ENCODE assay signal across 1 cellular context in the genomic region with DNA sequence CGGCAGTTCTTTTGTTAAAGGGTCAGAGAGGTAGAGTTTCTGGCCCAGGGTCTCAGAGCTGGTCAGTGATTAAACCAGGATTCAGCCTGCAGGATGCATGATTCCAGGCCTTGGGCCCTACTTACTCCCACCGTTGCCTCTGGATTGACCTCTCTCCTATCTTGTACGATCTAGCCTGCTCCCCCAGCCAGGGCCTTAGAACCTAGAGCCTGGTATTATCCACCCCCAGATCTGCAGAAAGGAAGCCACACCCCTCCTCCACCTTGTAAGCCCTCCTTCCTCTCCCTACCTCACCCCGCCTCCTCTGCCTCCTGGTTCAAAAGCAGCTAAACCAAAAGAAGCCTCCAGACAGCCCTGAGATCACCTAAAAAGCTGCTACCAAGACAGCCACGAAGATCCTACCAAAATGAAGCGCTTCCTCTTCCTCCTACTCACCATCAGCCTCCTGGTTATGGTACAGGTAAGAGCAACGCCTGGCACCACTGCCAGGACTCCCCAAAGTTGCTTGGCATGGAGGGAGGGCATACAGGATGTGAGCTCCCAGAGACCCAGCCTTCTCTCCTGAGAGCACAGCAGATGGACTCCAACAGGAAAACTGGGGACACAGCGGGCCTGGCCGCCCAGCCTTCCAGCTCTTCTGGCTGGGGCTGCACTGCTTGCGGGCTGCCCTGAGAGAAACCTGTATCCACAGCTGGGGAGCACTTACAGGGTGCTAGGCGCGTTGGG.
TF ChIP-seq lines count a peak whose summit lies in the region.

A gene with protein sequence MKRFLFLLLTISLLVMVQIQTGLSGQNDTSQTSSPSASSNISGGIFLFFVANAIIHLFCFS (plus strand): TSS at position 347 of the 726 bp plus-strand sequence. CDS start 60 bp downstream, at position 407.

TF ChIP-seq in K562, 482 proteins besides CTCF, POLR2A, EP300 and RAD21 (continued from another document and continues in another):
- TF ChIP-seq, protein P1, sequence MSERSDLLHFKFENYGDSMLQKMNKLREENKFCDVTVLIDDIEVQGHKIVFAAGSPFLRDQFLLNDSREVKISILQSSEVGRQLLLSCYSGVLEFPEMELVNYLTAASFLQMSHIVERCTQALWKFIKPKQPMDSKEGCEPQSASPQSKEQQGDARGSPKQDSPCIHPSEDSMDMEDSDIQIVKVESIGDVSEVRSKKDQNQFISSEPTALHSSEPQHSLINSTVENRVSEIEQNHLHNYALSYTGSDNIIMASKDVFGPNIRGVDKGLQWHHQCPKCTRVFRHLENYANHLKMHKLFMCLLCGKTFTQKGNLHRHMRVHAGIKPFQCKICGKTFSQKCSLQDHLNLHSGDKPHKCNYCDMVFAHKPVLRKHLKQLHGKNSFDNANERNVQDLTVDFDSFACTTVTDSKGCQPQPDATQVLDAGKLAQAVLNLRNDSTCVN (CRISPR knock-in tag; IDR thresholded peaks at IDR 0.05), result no peak
- peak; percentile 29; the same call in 1 of the 2 replicates for TF ChIP-seq RNF2 (IDR thresholded peaks at IDR 0.05)
- TF ChIP-seq ZNF316 (IDR thresholded peaks at IDR 0.05), result no peak
- no peak for TF ChIP-seq NCOA1 (IDR thresholded peaks at IDR 0.05; ENCODE audit: low read depth)
- TF ChIP-seq, protein P2, sequence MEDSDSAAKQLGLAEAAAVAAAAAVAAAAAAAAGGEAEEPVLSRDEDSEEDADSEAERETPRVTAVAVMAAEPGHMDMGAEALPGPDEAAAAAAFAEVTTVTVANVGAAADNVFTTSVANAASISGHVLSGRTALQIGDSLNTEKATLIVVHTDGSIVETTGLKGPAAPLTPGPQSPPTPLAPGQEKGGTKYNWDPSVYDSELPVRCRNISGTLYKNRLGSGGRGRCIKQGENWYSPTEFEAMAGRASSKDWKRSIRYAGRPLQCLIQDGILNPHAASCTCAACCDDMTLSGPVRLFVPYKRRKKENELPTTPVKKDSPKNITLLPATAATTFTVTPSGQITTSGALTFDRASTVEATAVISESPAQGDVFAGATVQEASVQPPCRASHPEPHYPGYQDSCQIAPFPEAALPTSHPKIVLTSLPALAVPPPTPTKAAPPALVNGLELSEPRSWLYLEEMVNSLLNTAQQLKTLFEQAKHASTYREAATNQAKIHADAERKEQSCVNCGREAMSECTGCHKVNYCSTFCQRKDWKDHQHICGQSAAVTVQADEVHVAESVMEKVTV (CRISPR knock-in tag; IDR thresholded peaks at IDR 0.05), result no peak
- TF ChIP-seq KLF10 (CRISPR knock-in tag; IDR thresholded peaks at IDR 0.05), result no peak
- no peak for TF ChIP-seq NCOA4 (IDR thresholded peaks at IDR 0.05; ENCODE audit: partially characterized antibody)
- no peak for TF ChIP-seq NFYB (IDR thresholded peaks at IDR 0.05; ENCODE audit: extremely low read depth, insufficient read length)
- no peak for TF ChIP-seq FOXA1 (IDR thresholded peaks at IDR 0.05; ENCODE audit: borderline replicate concordance)
- TF ChIP-seq FOXM1 (IDR thresholded peaks at IDR 0.05; ENCODE audit: low read depth), result no peak
- no peak for TF ChIP-seq FOXM1 (CRISPR knock-in tag; IDR thresholded peaks at IDR 0.05; ENCODE audit: low read depth)
- no peak; the same call in 1 of the 2 replicates for TF ChIP-seq MBD2 (IDR thresholded peaks at IDR 0.05; ENCODE audit: borderline replicate concordance, low read depth)
- TF ChIP-seq PHF20 (IDR thresholded peaks at IDR 0.05; ENCODE audit: partially characterized antibody), result no peak
- TF ChIP-seq ZNF354B (CRISPR knock-in tag; IDR thresholded peaks at IDR 0.05), result no peak
- no peak for TF ChIP-seq FUS (optimal IDR thresholded peaks at IDR 0.05; ENCODE audit: low read depth, low read length)
- TF ChIP-seq ELF2 (CRISPR knock-in tag; IDR thresholded peaks at IDR 0.05), result no peak
- no peak for TF ChIP-seq NR2C2 (CRISPR knock-in tag; IDR thresholded peaks at IDR 0.05)
- TF ChIP-seq NR2C2 (tag; IDR thresholded peaks at IDR 0.05), result peak; percentile 58; the same call in 1 of the 2 replicates
- no peak for TF ChIP-seq MCM3 (IDR thresholded peaks at IDR 0.05)
- TF ChIP-seq ZNF778 (CRISPR knock-in tag; IDR thresholded peaks at IDR 0.05), result no peak
- TF ChIP-seq ZNF766 (CRISPR knock-in tag; conservative IDR thresholded peaks at IDR 0.05), result 0 out of 2 replicates have a peak, but pooled peaks have one; percentile 25
- TF ChIP-seq, protein P3, sequence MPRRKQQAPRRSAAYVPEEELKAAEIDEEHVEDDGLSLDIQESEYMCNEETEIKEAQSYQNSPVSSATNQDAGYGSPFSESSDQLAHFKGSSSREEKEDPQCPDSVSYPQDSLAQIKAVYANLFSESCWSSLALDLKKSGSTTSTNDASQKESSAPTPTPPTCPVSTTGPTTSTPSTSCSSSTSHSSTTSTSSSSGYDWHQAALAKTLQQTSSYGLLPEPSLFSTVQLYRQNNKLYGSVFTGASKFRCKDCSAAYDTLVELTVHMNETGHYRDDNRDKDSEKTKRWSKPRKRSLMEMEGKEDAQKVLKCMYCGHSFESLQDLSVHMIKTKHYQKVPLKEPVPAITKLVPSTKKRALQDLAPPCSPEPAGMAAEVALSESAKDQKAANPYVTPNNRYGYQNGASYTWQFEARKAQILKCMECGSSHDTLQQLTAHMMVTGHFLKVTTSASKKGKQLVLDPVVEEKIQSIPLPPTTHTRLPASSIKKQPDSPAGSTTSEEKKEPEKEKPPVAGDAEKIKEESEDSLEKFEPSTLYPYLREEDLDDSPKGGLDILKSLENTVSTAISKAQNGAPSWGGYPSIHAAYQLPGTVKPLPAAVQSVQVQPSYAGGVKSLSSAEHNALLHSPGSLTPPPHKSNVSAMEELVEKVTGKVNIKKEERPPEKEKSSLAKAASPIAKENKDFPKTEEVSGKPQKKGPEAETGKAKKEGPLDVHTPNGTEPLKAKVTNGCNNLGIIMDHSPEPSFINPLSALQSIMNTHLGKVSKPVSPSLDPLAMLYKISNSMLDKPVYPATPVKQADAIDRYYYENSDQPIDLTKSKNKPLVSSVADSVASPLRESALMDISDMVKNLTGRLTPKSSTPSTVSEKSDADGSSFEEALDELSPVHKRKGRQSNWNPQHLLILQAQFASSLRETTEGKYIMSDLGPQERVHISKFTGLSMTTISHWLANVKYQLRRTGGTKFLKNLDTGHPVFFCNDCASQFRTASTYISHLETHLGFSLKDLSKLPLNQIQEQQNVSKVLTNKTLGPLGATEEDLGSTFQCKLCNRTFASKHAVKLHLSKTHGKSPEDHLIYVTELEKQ (CRISPR knock-in tag; IDR thresholded peaks at IDR 0.05), result no peak
- TF ChIP-seq ZFP36 (IDR thresholded peaks at IDR 0.05; ENCODE audit: low read depth, low read length, partially characterized antibody), result peak; percentile 24
- no peak for TF ChIP-seq ESRRB (CRISPR knock-in tag; IDR thresholded peaks at IDR 0.05; ENCODE audit: borderline replicate concordance)
- TF ChIP-seq MED1 (CRISPR knock-in tag; IDR thresholded peaks at IDR 0.05; ENCODE audit: borderline replicate concordance), result no peak
- TF ChIP-seq KDM5B (IDR thresholded peaks at IDR 0.05; ENCODE audit: insufficient replicate concordance, low read depth, low read length), result no peak
- TF ChIP-seq RBM14 (IDR thresholded peaks at IDR 0.05; ENCODE audit: borderline replicate concordance, insufficient read depth, low read depth, low read length), result no peak
- TF ChIP-seq, protein P4, sequence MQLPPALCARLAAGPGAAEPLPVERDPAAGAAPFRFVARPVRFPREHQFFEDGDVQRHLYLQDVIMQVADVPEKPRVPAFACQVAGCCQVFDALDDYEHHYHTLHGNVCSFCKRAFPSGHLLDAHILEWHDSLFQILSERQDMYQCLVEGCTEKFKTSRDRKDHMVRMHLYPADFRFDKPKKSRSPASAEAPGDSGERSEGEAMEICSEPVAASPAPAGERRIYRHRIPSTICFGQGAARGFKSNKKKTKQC (CRISPR knock-in tag; IDR thresholded peaks at IDR 0.05), result no peak
- TF ChIP-seq PHF8 (IDR thresholded peaks at IDR 0.05; ENCODE audit: borderline replicate concordance, low read length), result peak; percentile 28; the same call in 1 of the 2 replicates
- no peak for TF ChIP-seq HNRNPH1 (optimal IDR thresholded peaks at IDR 0.05; ENCODE audit: low read depth, low read length)
- no peak for TF ChIP-seq ZNF165 (CRISPR knock-in tag; IDR thresholded peaks at IDR 0.05; ENCODE audit: borderline replicate concordance)
- TF ChIP-seq RFX5 (IDR thresholded peaks at IDR 0.05; ENCODE audit: low read depth, low read length), result no peak
- TF ChIP-seq, protein P5, sequence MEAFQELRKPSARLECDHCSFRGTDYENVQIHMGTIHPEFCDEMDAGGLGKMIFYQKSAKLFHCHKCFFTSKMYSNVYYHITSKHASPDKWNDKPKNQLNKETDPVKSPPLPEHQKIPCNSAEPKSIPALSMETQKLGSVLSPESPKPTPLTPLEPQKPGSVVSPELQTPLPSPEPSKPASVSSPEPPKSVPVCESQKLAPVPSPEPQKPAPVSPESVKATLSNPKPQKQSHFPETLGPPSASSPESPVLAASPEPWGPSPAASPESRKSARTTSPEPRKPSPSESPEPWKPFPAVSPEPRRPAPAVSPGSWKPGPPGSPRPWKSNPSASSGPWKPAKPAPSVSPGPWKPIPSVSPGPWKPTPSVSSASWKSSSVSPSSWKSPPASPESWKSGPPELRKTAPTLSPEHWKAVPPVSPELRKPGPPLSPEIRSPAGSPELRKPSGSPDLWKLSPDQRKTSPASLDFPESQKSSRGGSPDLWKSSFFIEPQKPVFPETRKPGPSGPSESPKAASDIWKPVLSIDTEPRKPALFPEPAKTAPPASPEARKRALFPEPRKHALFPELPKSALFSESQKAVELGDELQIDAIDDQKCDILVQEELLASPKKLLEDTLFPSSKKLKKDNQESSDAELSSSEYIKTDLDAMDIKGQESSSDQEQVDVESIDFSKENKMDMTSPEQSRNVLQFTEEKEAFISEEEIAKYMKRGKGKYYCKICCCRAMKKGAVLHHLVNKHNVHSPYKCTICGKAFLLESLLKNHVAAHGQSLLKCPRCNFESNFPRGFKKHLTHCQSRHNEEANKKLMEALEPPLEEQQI (IDR thresholded peaks at IDR 0.05), result no peak
- TF ChIP-seq, protein P6, sequence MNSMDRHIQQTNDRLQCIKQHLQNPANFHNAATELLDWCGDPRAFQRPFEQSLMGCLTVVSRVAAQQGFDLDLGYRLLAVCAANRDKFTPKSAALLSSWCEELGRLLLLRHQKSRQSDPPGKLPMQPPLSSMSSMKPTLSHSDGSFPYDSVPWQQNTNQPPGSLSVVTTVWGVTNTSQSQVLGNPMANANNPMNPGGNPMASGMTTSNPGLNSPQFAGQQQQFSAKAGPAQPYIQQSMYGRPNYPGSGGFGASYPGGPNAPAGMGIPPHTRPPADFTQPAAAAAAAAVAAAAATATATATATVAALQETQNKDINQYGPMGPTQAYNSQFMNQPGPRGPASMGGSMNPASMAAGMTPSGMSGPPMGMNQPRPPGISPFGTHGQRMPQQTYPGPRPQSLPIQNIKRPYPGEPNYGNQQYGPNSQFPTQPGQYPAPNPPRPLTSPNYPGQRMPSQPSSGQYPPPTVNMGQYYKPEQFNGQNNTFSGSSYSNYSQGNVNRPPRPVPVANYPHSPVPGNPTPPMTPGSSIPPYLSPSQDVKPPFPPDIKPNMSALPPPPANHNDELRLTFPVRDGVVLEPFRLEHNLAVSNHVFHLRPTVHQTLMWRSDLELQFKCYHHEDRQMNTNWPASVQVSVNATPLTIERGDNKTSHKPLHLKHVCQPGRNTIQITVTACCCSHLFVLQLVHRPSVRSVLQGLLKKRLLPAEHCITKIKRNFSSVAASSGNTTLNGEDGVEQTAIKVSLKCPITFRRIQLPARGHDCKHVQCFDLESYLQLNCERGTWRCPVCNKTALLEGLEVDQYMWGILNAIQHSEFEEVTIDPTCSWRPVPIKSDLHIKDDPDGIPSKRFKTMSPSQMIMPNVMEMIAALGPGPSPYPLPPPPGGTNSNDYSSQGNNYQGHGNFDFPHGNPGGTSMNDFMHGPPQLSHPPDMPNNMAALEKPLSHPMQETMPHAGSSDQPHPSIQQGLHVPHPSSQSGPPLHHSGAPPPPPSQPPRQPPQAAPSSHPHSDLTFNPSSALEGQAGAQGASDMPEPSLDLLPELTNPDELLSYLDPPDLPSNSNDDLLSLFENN (IDR thresholded peaks at IDR 0.05; ENCODE audit: low read depth in 2 of 2, low read length in 2 of 2), result no peak
- no peak for TF ChIP-seq MIER1 (IDR thresholded peaks at IDR 0.05; ENCODE audit: low read depth)
- TF ChIP-seq SLC30A9 (CRISPR knock-in tag; IDR thresholded peaks at IDR 0.05), result no peak
- TF ChIP-seq SMC3 (conservative IDR thresholded peaks at IDR 0.05; ENCODE audit: insufficient read depth, low read depth, low read length), result no peak
- no peak for TF ChIP-seq HMGN3 (IDR thresholded peaks at IDR 0.05; ENCODE audit: borderline replicate concordance, extremely low read depth, insufficient read length, low read depth, low read length)
- no peak for TF ChIP-seq ELF1 (tag; IDR thresholded peaks at IDR 0.05)
- TF ChIP-seq POLR2B (IDR thresholded peaks at IDR 0.05; ENCODE audit: low read depth, partially characterized antibody), result peak; percentile 35
- TF ChIP-seq DIDO1 (tag; IDR thresholded peaks at IDR 0.05; ENCODE audit: low read depth), result no peak
- TF ChIP-seq, protein P7, sequence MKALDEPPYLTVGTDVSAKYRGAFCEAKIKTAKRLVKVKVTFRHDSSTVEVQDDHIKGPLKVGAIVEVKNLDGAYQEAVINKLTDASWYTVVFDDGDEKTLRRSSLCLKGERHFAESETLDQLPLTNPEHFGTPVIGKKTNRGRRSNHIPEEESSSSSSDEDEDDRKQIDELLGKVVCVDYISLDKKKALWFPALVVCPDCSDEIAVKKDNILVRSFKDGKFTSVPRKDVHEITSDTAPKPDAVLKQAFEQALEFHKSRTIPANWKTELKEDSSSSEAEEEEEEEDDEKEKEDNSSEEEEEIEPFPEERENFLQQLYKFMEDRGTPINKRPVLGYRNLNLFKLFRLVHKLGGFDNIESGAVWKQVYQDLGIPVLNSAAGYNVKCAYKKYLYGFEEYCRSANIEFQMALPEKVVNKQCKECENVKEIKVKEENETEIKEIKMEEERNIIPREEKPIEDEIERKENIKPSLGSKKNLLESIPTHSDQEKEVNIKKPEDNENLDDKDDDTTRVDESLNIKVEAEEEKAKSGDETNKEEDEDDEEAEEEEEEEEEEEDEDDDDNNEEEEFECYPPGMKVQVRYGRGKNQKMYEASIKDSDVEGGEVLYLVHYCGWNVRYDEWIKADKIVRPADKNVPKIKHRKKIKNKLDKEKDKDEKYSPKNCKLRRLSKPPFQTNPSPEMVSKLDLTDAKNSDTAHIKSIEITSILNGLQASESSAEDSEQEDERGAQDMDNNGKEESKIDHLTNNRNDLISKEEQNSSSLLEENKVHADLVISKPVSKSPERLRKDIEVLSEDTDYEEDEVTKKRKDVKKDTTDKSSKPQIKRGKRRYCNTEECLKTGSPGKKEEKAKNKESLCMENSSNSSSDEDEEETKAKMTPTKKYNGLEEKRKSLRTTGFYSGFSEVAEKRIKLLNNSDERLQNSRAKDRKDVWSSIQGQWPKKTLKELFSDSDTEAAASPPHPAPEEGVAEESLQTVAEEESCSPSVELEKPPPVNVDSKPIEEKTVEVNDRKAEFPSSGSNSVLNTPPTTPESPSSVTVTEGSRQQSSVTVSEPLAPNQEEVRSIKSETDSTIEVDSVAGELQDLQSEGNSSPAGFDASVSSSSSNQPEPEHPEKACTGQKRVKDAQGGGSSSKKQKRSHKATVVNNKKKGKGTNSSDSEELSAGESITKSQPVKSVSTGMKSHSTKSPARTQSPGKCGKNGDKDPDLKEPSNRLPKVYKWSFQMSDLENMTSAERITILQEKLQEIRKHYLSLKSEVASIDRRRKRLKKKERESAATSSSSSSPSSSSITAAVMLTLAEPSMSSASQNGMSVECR (CRISPR knock-in tag; IDR thresholded peaks at IDR 0.05), result no peak
- no peak for TF ChIP-seq NFATC3 (IDR thresholded peaks at IDR 0.05)
- TF ChIP-seq NR3C1 (CRISPR knock-in tag; IDR thresholded peaks at IDR 0.05), result no peak
- no peak for TF ChIP-seq PYGO2 (tag; IDR thresholded peaks at IDR 0.05)
- TF ChIP-seq COPS2 (conservative IDR thresholded peaks at IDR 0.05), result no peak
- TF ChIP-seq EZH2 (IDR thresholded peaks at IDR 0.05; ENCODE audit: borderline replicate concordance, low read depth, low read length), result no peak
- no peak for TF ChIP-seq NCOA6 (IDR thresholded peaks at IDR 0.05)
